11 cellular contexts compared by ENCODE assay signal in genomic region chr10:1736180-1736971, GRCh38. TPM values are rescaled to one million over a fixed set of nuclear protein-coding genes. Genes with fewer than 3 reads are reported as not detected.
DNase-seq lines count a peak whose midpoint lies in the region; ATAC-seq and TF ChIP-seq lines count a peak whose summit lies in the region.
"Had no signal": no experiment of that assay in that cellular context is flagged by ENCODE, and none has a peak within 500 bp of the region (broad histone marks: within the 10 kb centered on the region; RNA-seq: fewer than 3 reads in every experiment).

No MANE protein-coding gene starts in this region.

- no peak overlapping the region for H3K27ac Mint-ChIP-seq in stimulated activated naive CD8-positive, alpha-beta T cell treated with anti-CD3 and anti-CD28 coated beads, Interleukin-15, amount 100 ng/mL, for 72 hours

- no peak for DNase-seq in activated T-cell treated with anti-CD3 and anti-CD28 coated beads, Interleukin-2, amount 50 U/mL, for 4 hours
- no peak for DNase-seq in activated T-cell treated with anti-CD3 and anti-CD28 coated beads, Interleukin-2, amount 50 U/mL, for 1 hour
- DNase-seq in SK-N-MC (ENCODE audit: low read depth, low spot score) (no peak), WERI-Rb-1 (no peak), hepatic stellate cell (ENCODE audit: low spot score) (no peak)
- DNase-seq in stimulated activated naive CD8-positive, alpha-beta T cell treated with anti-CD3 and anti-CD28 coated beads, Interleukin-15, amount 100 ng/mL, for 72 hours = no peak
- DNase-seq: brain microvascular endothelial cell, NCI-H446 had no signal

- H3K9ac ChIP-seq in SK-N-MC (ENCODE audit: insufficient read length) (peak overlapping the region; percentile 74), iPS-20b (ENCODE audit: low read depth, low read length) (peak overlapping the region; percentile 53; the same call in 1 of the 2 replicates)

- no peaks in the 10 kb centered on the region for H3K9me3 Mint-ChIP-seq in activated T-cell treated with anti-CD3 and anti-CD28 coated beads, Interleukin-2, amount 50 U/mL, for 4 hours
- H3K9me3 Mint-ChIP-seq in stimulated activated naive CD8-positive, alpha-beta T cell treated with anti-CD3 and anti-CD28 coated beads, Interleukin-15, amount 100 ng/mL, for 72 hours = no peaks in the 10 kb centered on the region

- peaks cover 11% of the 10 kb centered on the region; the same call in 1 of the 2 replicates for H3K4me1 ChIP-seq in iPS-20b (ENCODE audit: insufficient read depth, low read length)
- H3K4me1 ChIP-seq: SJSA1 had no signal

- no peaks in the 10 kb centered on the region for H3K36me3 ChIP-seq in SK-N-MC (ENCODE audit: insufficient read depth, low read length)
- H3K36me3 ChIP-seq in iPS-20b (ENCODE audit: insufficient read depth, low read depth, low read length) = no peaks in the 10 kb centered on the region
- no peaks in the 10 kb centered on the region for H3K36me3 ChIP-seq in WERI-Rb-1
- H3K36me3 ChIP-seq: brain microvascular endothelial cell, SJSA1 had no signal

- H3K4me1 Mint-ChIP-seq in activated T-cell treated with anti-CD3 and anti-CD28 coated beads, Interleukin-2, amount 50 U/mL, for 4 hours (ENCODE audit: low read depth) = peaks cover 20% of the 10 kb centered on the region
- peaks cover 8% of the 10 kb centered on the region for H3K4me1 Mint-ChIP-seq in stimulated activated naive CD8-positive, alpha-beta T cell treated with anti-CD3 and anti-CD28 coated beads, Interleukin-15, amount 100 ng/mL, for 72 hours

- H3K27me3 ChIP-seq in iPS-20b (ENCODE audit: insufficient read depth, low read length) (peaks cover 72% of the 10 kb centered on the region), WERI-Rb-1 (ENCODE audit: insufficient read depth, low read depth, severe bottlenecking) (peaks cover 18% of the 10 kb centered on the region)

- ATAC-seq in activated T-cell treated with anti-CD3 and anti-CD28 coated beads, Interleukin-2, amount 50 U/mL, for 4 hours = no peak
- peak; percentile 3 for ATAC-seq in stimulated activated naive CD8-positive, alpha-beta T cell treated with anti-CD3 and anti-CD28 coated beads, Interleukin-15, amount 100 ng/mL, for 72 hours
- ATAC-seq in GM21526 (IDR thresholded peaks at IDR 0.05; ENCODE audit: low FRiP score, unreplicated experiment) = no peak

- H3K9me3 ChIP-seq in SK-N-MC (ENCODE audit: low read depth, low read length) = no peaks in the 10 kb centered on the region
- no peaks in the 10 kb centered on the region for H3K9me3 ChIP-seq in iPS-20b (ENCODE audit: insufficient read depth, low read depth, low read length)
- no peaks in the 10 kb centered on the region for H3K9me3 ChIP-seq in WERI-Rb-1 (ENCODE audit: severe bottlenecking)
- H3K9me3 ChIP-seq: SJSA1 had no signal

- peaks cover 83% of the 10 kb centered on the region for H3K27me3 Mint-ChIP-seq in activated T-cell treated with anti-CD3 and anti-CD28 coated beads, Interleukin-2, amount 50 U/mL, for 4 hours (ENCODE audit: low read depth)
- H3K27me3 Mint-ChIP-seq in stimulated activated naive CD8-positive, alpha-beta T cell treated with anti-CD3 and anti-CD28 coated beads, Interleukin-15, amount 100 ng/mL, for 72 hours = peaks cover 80% of the 10 kb centered on the region

- peak overlapping the region; percentile 50 for H3K4me3 Mint-ChIP-seq in activated T-cell treated with anti-CD3 and anti-CD28 coated beads, Interleukin-2, amount 50 U/mL, for 4 hours
- peak overlapping the region; percentile 44 to 63 for H3K4me3 Mint-ChIP-seq in stimulated activated naive CD8-positive, alpha-beta T cell treated with anti-CD3 and anti-CD28 coated beads, Interleukin-15, amount 100 ng/mL, for 72 hours

- TF ChIP-seq CTCF in WERI-Rb-1 (IDR thresholded peaks at IDR 0.05; ENCODE audit: low read depth, low read length) = no peak

- H3K27ac ChIP-seq in SK-N-MC = no peak overlapping the region
- H3K27ac ChIP-seq in iPS-20b (ENCODE audit: low read length) = no peak overlapping the region
- no peak overlapping the region for H3K27ac ChIP-seq in WERI-Rb-1
- H3K27ac ChIP-seq: brain microvascular endothelial cell, SJSA1 had no signal

- no peaks in the 10 kb centered on the region for H3K36me3 Mint-ChIP-seq in activated T-cell treated with anti-CD3 and anti-CD28 coated beads, Interleukin-2, amount 50 U/mL, for 4 hours (ENCODE audit: insufficient read depth)

- H3K4me3 ChIP-seq in SK-N-MC = peak overlapping the region; percentile 86
- H3K4me3 ChIP-seq in iPS-20b (ENCODE audit: low read length) = peak overlapping the region; percentile 76
- no peak overlapping the region for H3K4me3 ChIP-seq in WERI-Rb-1 (ENCODE audit: low read depth, low read length)
- H3K4me3 ChIP-seq: SJSA1 had no signal

RNA-seq across cellular contexts. Expression of gene ADARB2, which starts 0.9 kb away (rescaled TPM):
- total RNA-seq in activated T-cell treated with anti-CD3 and anti-CD28 coated beads, Interleukin-2, amount 50 U/mL, for 4 hours = under 1 TPM in 2 of 3 donors, not detected in 1; 0.03 to 0.05 TPM
- total RNA-seq: SJSA1 had no signal
